Comparison of ENCODE assay signal across 17 cellular contexts in the genomic region with DNA sequence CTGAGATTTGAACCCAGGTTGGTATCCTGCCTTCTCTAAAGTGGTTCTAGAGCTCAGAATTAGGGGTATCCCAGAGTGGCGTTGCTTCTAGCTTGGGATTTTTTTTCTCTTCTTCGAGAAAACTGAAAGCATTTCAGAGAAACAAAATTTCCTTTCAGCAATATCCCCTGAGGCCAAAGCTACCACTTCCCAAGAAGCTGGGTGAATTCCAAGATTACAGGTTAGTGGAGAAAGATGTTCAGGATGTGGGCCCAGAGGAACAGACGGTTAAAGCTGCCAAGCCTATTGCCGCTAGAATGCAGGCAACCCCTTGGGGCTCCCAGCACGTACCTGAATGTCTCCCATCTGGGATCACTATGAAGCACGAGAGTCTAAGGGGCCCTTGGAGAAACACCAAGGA.
DNase-seq lines count a peak whose midpoint lies in the region; ATAC-seq and TF ChIP-seq lines count a peak whose summit lies in the region.
"Had no signal": no experiment of that assay in that cellular context is flagged by ENCODE, and none has a peak within 500 bp of the region (broad histone marks: within the 10 kb centered on the region; RNA-seq: fewer than 3 reads in every experiment).

No MANE protein-coding gene starts in this region.

- H3K4me1 ChIP-seq in breast epithelium: peaks cover 0 to 15% of the 10 kb centered on the region in 2 donors
- peaks cover 13% of the 10 kb centered on the region for H3K4me1 ChIP-seq in RWPE2 (ENCODE audit: insufficient read depth, poor library complexity, severe bottlenecking)
- H3K4me1 ChIP-seq in foreskin keratinocyte: peaks cover 7% of the 10 kb centered on the region
- H3K4me1 ChIP-seq in subcutaneous abdominal adipose tissue (ENCODE audit: control insufficient read depth in 5 of 5, insufficient read depth in 5 of 5, low read length in 5 of 5): peaks cover 0 to 31% (median 24%) of the 10 kb centered on the region in 5 donors
- no peaks in the 10 kb centered on the region for H3K4me1 ChIP-seq in Peyer's patch
- H3K4me1 ChIP-seq: A549, Caco-2 had no signal

- DNase-seq in MCF 10A (ENCODE audit: unreplicated experiment) (peak; percentile 52), breast epithelium (ENCODE audit: low spot score in 2 of 2) (no peak), RWPE2 (ENCODE audit: low spot score) (no peak), foreskin keratinocyte (peak; percentile 9 to 38), Peyer's patch (no peak), NCI-H748 (lab: John Stamatoyannopoulos, UW; ENCODE audit: unreplicated experiment) (no peak), posterior vena cava (ENCODE audit: low spot score) (no peak)
- DNase-seq: AML-193; Caco-2; CD4-positive, alpha-beta T cell; HCEC 1CT had no signal

- no peak for TF ChIP-seq CTCF in MCF 10A (IDR thresholded peaks at IDR 0.05; ENCODE audit: unreplicated experiment)
- no peak for TF ChIP-seq CTCF in breast epithelium (IDR thresholded peaks at IDR 0.05)
- no peak for TF ChIP-seq CTCF in RWPE2 (IDR thresholded peaks at IDR 0.05; ENCODE audit: poor library complexity, severe bottlenecking)
- no peak for TF ChIP-seq CTCF in foreskin keratinocyte (conservative IDR thresholded peaks at IDR 0.05)
- TF ChIP-seq CTCF in Peyer's patch (IDR thresholded peaks at IDR 0.05): no peak

- BruUV-seq in MCF 10A (replicated peaks; lab: Mats Ljungman, UMichigan): no TSS peak

- no peak overlapping the region for H3K4me3 Mint-ChIP-seq in MCF 10A (ENCODE audit: unreplicated experiment)
- H3K4me3 Mint-ChIP-seq: CD4-positive, alpha-beta T cell; GM23338 had no signal

- H3K4me1 Mint-ChIP-seq in MCF 10A (ENCODE audit: insufficient read depth, unreplicated experiment): peaks cover 26% of the 10 kb centered on the region

- no peaks in the 10 kb centered on the region for H3K36me3 ChIP-seq in breast epithelium
- no peaks in the 10 kb centered on the region for H3K36me3 ChIP-seq in RWPE2 (ENCODE audit: low read depth)
- peaks cover 0 to 6% (median 0%) of the 10 kb centered on the region in 5 donors for H3K36me3 ChIP-seq in subcutaneous abdominal adipose tissue (ENCODE audit: control insufficient read depth in 5 of 5, insufficient read depth in 5 of 5, low read length in 5 of 5)
- H3K36me3 ChIP-seq in Peyer's patch: no peaks in the 10 kb centered on the region

- CTCF ChIA-PET in MCF 10A (lab: Yijun Ruan, JAX): interaction anchor here (1.1 kb wide), 1 partner anchor 141 kb away, joined by 7 read pairs; no protein-coding TSS in a partner anchor

- no peaks in the 10 kb centered on the region for H3K9me3 Mint-ChIP-seq in MCF 10A (ENCODE audit: unreplicated experiment)
- H3K9me3 Mint-ChIP-seq: CD4-positive, alpha-beta T cell; GM23338 had no signal

- H3K27ac ChIP-seq in breast epithelium (no peak overlapping the region), RWPE2 (ENCODE audit: poor library complexity, severe bottlenecking) (no peak overlapping the region), foreskin keratinocyte (no peak overlapping the region), subcutaneous abdominal adipose tissue (ENCODE audit: low read depth, low read length) (peak overlapping the region; percentile 37), Peyer's patch (no peak overlapping the region)
- H3K27ac ChIP-seq: 22Rv1, A549, C4-2B, HL-60 had no signal

- no peaks in the 10 kb centered on the region for H3K27me3 ChIP-seq in breast epithelium
- H3K27me3 ChIP-seq in RWPE2 (ENCODE audit: insufficient read depth, poor library complexity, severe bottlenecking): no peaks in the 10 kb centered on the region
- H3K27me3 ChIP-seq in foreskin keratinocyte: no peaks in the 10 kb centered on the region
- H3K27me3 ChIP-seq in subcutaneous abdominal adipose tissue (ENCODE audit: control insufficient read depth in 5 of 5, insufficient read depth in 4 of 5, low read length in 5 of 5): no peaks in the 10 kb centered on the region
- H3K27me3 ChIP-seq in Peyer's patch: no peaks in the 10 kb centered on the region

- H3K36me3 Mint-ChIP-seq in MCF 10A (ENCODE audit: insufficient read depth, unreplicated experiment): peaks cover 70% of the 10 kb centered on the region

- no peaks in the 10 kb centered on the region for H3K27me3 Mint-ChIP-seq in MCF 10A (ENCODE audit: insufficient read depth, unreplicated experiment)
- H3K27me3 Mint-ChIP-seq: CD4-positive, alpha-beta T cell had no signal

- H3K9me3 ChIP-seq in breast epithelium (no peaks in the 10 kb centered on the region), RWPE2 (ENCODE audit: severe bottlenecking) (no peaks in the 10 kb centered on the region), subcutaneous abdominal adipose tissue (ENCODE audit: control insufficient read depth in 5 of 5, low read length in 5 of 5) (no peaks in the 10 kb centered on the region), Peyer's patch (no peaks in the 10 kb centered on the region)
- H3K9me3 ChIP-seq: A549, Caco-2 had no signal

- POLR2A ChIA-PET in MCF 10A (lab: Yijun Ruan, JAX): interaction anchor here (0.6 to 0.8 kb wide), 2 partner anchors 42 to 44 kb away, joined by 3 to 4 read pairs; no protein-coding TSS in a partner anchor

- TF ChIP-seq POLR2A in breast epithelium (IDR thresholded peaks at IDR 0.05) (no peak), Peyer's patch (IDR thresholded peaks at IDR 0.05) (no peak)

- no peak overlapping the region for H3K9ac ChIP-seq in subcutaneous abdominal adipose tissue (ENCODE audit: low read length in 5 of 5)

- H3K27ac Mint-ChIP-seq in MCF 10A (ENCODE audit: low read depth, unreplicated experiment): no peak overlapping the region
- H3K27ac Mint-ChIP-seq: CD4-positive, alpha-beta T cell; GM23338 had no signal

- H3K4me3 ChIP-seq in breast epithelium: no peak overlapping the region
- no peak overlapping the region for H3K4me3 ChIP-seq in RWPE2 (ENCODE audit: severe bottlenecking)
- no peak overlapping the region for H3K4me3 ChIP-seq in subcutaneous abdominal adipose tissue (ENCODE audit: low read depth in 1 of 5, low read length in 5 of 5)
- H3K4me3 ChIP-seq in Peyer's patch: no peak overlapping the region
- H3K4me3 ChIP-seq: A549, GM23338 had no signal

- ATAC-seq in RWPE2 (ENCODE audit: low read depth): 0 out of 3 replicates have a peak, but pooled peaks have one; percentile 19
- ATAC-seq in foreskin keratinocyte: no peak
- ATAC-seq: A549, GM23338 had no signal

- intact Hi-C loops in MCF 10A (cut with micrococcal nuclease): no loop called here
- intact Hi-C loops in breast epithelium (cut with DNase I; ENCODE audit: low total_unique reads): no loop called here
- intact Hi-C loops in posterior vena cava (cut with DNase I): no loop called here

Comparison
In these comparisons a context has a peak if more than half of its experiments do, and no peak if none do; other contexts are left out.
1. DNase-seq: peak in MCF 10A (single experiment) and foreskin keratinocyte (2 of 2); none in breast epithelium (0 of 2), RWPE2 (single experiment), Peyer's patch (0 of 3), NCI-H748 (single experiment) and posterior vena cava (single experiment).